Comparison of ENCODE assay signal across 1 cellular context in genomic region chr14:91614187-91614586, GRCh38.
TF ChIP-seq lines count a peak whose summit lies in the region.

No MANE protein-coding gene starts in this region.

TF ChIP-seq in HepG2, 621 proteins besides CTCF, POLR2A, EP300 and RAD21:
- TF ChIP-seq ZBTB42 (CRISPR knock-in tag; IDR thresholded peaks at IDR 0.05) (no peak), MAFF (IDR thresholded peaks at IDR 0.05; ENCODE audit: low read depth, low read length) (0 out of 2 replicates have a peak, but pooled peaks have one; percentile 31), MAFK (conservative IDR thresholded peaks at IDR 0.05 in 1 of 2, IDR thresholded peaks at IDR 0.05 in 1 of 2; ENCODE audit: low read length in 2 of 2) (peak; percentile 52 to 62; a peak in 3 of 4 replicates), NFE2L2 (IDR thresholded peaks at IDR 0.05; ENCODE audit: low read length) (peak; percentile 82), GATAD2A (CRISPR knock-in tag; IDR thresholded peaks at IDR 0.05) (no peak)
